ENCODE assay signal across 8 cellular contexts in the genomic region with DNA sequence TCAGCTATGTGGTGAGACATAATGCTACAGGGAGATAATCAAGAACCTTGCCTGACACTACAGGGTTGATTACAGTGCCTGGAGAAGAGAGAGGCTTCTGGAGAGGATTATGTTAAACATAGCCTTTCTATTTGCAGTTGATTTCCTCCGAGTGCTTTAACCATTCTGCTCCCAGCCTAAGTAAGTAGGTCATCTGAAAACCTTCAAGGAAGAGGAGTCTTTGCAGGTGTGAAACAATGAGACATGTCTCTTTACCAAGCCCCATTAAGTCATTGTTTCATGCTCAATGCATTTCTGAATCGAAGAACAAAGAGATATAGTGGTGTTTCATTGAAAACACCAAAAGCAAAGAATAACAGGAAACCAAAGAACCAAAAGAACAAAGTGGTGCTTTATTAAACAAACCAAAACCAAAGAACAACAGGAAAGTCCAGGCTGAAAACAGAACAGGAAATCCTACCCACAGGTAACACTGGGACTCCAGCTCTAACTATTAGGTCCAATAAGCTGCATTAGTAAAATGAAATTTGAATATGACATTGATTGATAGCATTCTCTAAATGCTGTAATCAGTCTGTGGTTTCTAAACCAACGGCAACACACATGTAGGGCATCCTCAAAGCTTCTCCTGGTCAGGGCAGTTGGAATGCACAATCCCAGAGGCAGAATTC.
DNase-seq lines count a peak whose midpoint lies in the region; ATAC-seq and TF ChIP-seq lines count a peak whose summit lies in the region.

No MANE protein-coding gene starts in this region.

- TF ChIP-seq CTCF in DND-41 (IDR thresholded peaks at IDR 0.05; ENCODE audit: borderline replicate concordance, extremely low read depth, low read length, poor library complexity, severe bottlenecking) (no peak), tibial artery (IDR thresholded peaks at IDR 0.05) (no peak)

- no peak overlapping the region for H3K4me3 ChIP-seq in DND-41 (ENCODE audit: low read depth in 1 of 2, low read length in 2 of 2)
- H3K4me3 ChIP-seq in tibial artery = no peak overlapping the region

- intact Hi-C loops in tibial artery (cut with DNase I; ENCODE audit: low total_unique reads) = no loop called here

- no peak overlapping the region for H2AFZ ChIP-seq in DND-41 (ENCODE audit: low read depth, low read length)

- no peaks in the 10 kb centered on the region for H4K20me1 ChIP-seq in DND-41 (ENCODE audit: insufficient read depth, low read length)

- H3K4me2 ChIP-seq in DND-41 (ENCODE audit: insufficient read depth, low read length) = peak overlapping the region; percentile 3; the same call in 1 of the 2 replicates

- ATAC-seq in DND-41 (ENCODE audit: insufficient read depth, low read depth) (peak; percentile 85), GM21786 (IDR thresholded peaks at IDR 0.05; ENCODE audit: unreplicated experiment) (peak; percentile 76)

- no peaks in the 10 kb centered on the region for H3K27me3 ChIP-seq in DND-41 (ENCODE audit: insufficient read depth, low read length, poor library complexity)
- no peaks in the 10 kb centered on the region for H3K27me3 ChIP-seq in tibial artery

- DNase-seq in DND-41 (no peak), NCI-H2029 treated with DMSO at 0.1 percent for 48 hours (lab: John Stamatoyannopoulos, UW) (peak; percentile 45), iPS-NIHi11 (ENCODE audit: low spot score) (peak; percentile 27), cerebellar nuclear complex (lab: John Stamatoyannopoulos, UW) (no peak), tibial artery (no peak), NCI-H345 (lab: John Stamatoyannopoulos, UW) (no peak)
- DNase-seq in stimulated activated CD4-positive, alpha-beta T cell treated with anti-CD3 and anti-CD28 coated beads, Interleukin-4, amount 100 ng/mL, for 24 hours = no peak

- H3K79me2 ChIP-seq in DND-41 (ENCODE audit: insufficient read depth, low read length) = no peaks in the 10 kb centered on the region

- H3K27ac ChIP-seq in DND-41 (ENCODE audit: low read length) (0 out of 2 replicates have a peak overlapping the region, but pooled peaks have one; percentile 16), tibial artery (no peak overlapping the region)

- H3K9me3 ChIP-seq in DND-41 (ENCODE audit: insufficient read depth, low read length, severe bottlenecking) (no peaks in the 10 kb centered on the region), tibial artery (no peaks in the 10 kb centered on the region)

- H3K4me1 ChIP-seq in DND-41 (ENCODE audit: insufficient read depth, low read length) (peaks cover 17% of the 10 kb centered on the region), tibial artery (peaks cover 0 to 24% (median 9%) of the 10 kb centered on the region in 4 donors)

- no peak overlapping the region for H3K9ac ChIP-seq in DND-41 (ENCODE audit: low read depth, low read length)

- no peaks in the 10 kb centered on the region for H3K36me3 ChIP-seq in DND-41 (ENCODE audit: insufficient read depth, low read length)
- H3K36me3 ChIP-seq in tibial artery = no peaks in the 10 kb centered on the region

Comparison
In these comparisons a context has a peak if more than half of its experiments do, and no peak if none do; other contexts are left out.
1. DNase-seq: peak in NCI-H2029 treated with DMSO at 0.1 percent for 48 hours (single experiment) and iPS-NIHi11 (single experiment); none in DND-41 (single experiment), cerebellar nuclear complex (0 of 2), tibial artery (0 of 2), stimulated activated CD4-positive, alpha-beta T cell treated with anti-CD3 and anti-CD28 coated beads, Interleukin-4, amount 100 ng/mL, for 24 hours (single experiment) and NCI-H345 (single experiment).